9 cellular contexts compared by ENCODE assay signal in genomic region chr15:60004019-60004845, GRCh38. TPM values are rescaled to one million over a fixed set of nuclear protein-coding genes. Genes with fewer than 3 reads are reported as not detected.
DNase-seq lines count a peak whose midpoint lies in the region; TF ChIP-seq lines count a peak whose summit lies in the region.
"Had no signal": no experiment of that assay in that cellular context is flagged by ENCODE, and none has a peak within 500 bp of the region (broad histone marks: within the 10 kb centered on the region; RNA-seq: fewer than 3 reads in every experiment).

FOXB1 (plus strand) TSS chr15:60004311; CDS start chr15:60004964, 653 bp downstream.

- H3K4me1 ChIP-seq in A673 (ENCODE audit: insufficient read depth, low read length, poor library complexity, severe bottlenecking) (peaks cover 22% of the 10 kb centered on the region), HAP-1 (peaks cover 2% of the 10 kb centered on the region), mesendoderm (ENCODE audit: control insufficient read depth, low read depth, low read length) (peaks cover 3% of the 10 kb centered on the region)

- in situ Hi-C loops in HAP-1 (cut with MboI; ENCODE audit: low sequenced_read_pairs), result no loop called here

- H3K27me3 ChIP-seq in A673 (replicated peaks; ENCODE audit: insufficient read depth, low read depth, low read length, poor library complexity) (peaks cover 99% of the 10 kb centered on the region), HAP-1 (ENCODE audit: low read depth) (peaks cover 97% of the 10 kb centered on the region), mesendoderm (ENCODE audit: insufficient read depth, low read length, poor library complexity) (peaks cover 45% of the 10 kb centered on the region)

- peak within 1 kb of the TSS; percentile 4 for H3K4me3 ChIP-seq in A673 (ENCODE audit: low read depth, low read length, poor library complexity, severe bottlenecking)
- H3K4me3 ChIP-seq in HAP-1, result peak within 1 kb of the TSS; percentile 15
- peak within 1 kb of the TSS; percentile 31 for H3K4me3 ChIP-seq in mesendoderm (ENCODE audit: low read length)

- H3K36me3 ChIP-seq in A673 (ENCODE audit: insufficient read depth, low read length, poor library complexity, severe bottlenecking) (no peaks in the 10 kb centered on the region), HAP-1 (replicated peaks) (no peaks in the 10 kb centered on the region), mesendoderm (ENCODE audit: control insufficient read depth, insufficient read depth, low read length) (no peaks in the 10 kb centered on the region)

- no TSS peak for BruUV-seq in A673 (replicated peaks; lab: Mats Ljungman, UMichigan)

- POLR2A ChIA-PET in A673 (lab: Charles Lee; ENCODE audit: low non-redundant PET), result no interaction called here

- peaks cover 71% of the 10 kb centered on the region for H3K27me3 Mint-ChIP-seq in activated T-helper 1 cell treated with anti-CD3 and anti-CD28 coated beads, Interleukin-12 subunit alpha, Interleukin-12 subunit beta, Interleukin-2, Interleukin-4 antibody, amounts not matched to agents 30 ng/mL and 10 ng/mL and 1 ng/mL, durations not matched to agents 14 hours and 24 hours and 36 hours (ENCODE audit: insufficient read depth)

- no peaks in the 10 kb centered on the region for H3K79me1 ChIP-seq in mesendoderm (ENCODE audit: low read length)

- H2BK5ac ChIP-seq in mesendoderm (ENCODE audit: low read length), result no peak within 1 kb of the TSS

- WGBS in mesendoderm (ENCODE audit: extremely low coverage, insufficient coverage, low lambda C conversion rate), result no CpG with 5 or more reads among the region's 83 CpGs

- peak within 1 kb of the TSS; percentile 90 for H3K4me2 ChIP-seq in mesendoderm (ENCODE audit: low read length)

- intact Hi-C loops in A673 (cut with micrococcal nuclease; ENCODE audit: unreplicated experiment), result loop anchor here (10.0 kb wide), 1 partner anchor 321 kb away; no protein-coding TSS in a partner anchor
- intact Hi-C loops in activated T-helper 1 cell treated with anti-CD3 and anti-CD28 coated beads, Interleukin-12 subunit alpha, Interleukin-12 subunit beta, Interleukin-2, Interleukin-4 antibody, amounts not matched to agents 30 ng/mL and 10 ng/mL and 1 ng/mL, durations not matched to agents 14 hours and 24 hours and 36 hours (cut with micrococcal nuclease), result no loop called here

- no peaks in the 10 kb centered on the region for H3K9me3 Mint-ChIP-seq in activated T-helper 1 cell treated with anti-CD3 and anti-CD28 coated beads, Interleukin-12 subunit alpha, Interleukin-12 subunit beta, Interleukin-2, Interleukin-4 antibody, amounts not matched to agents 30 ng/mL and 10 ng/mL and 1 ng/mL, durations not matched to agents 14 hours and 24 hours and 36 hours

- no peak within 1 kb of the TSS for H2BK15ac ChIP-seq in mesendoderm (replicated peaks; ENCODE audit: low read depth)

- H4K8ac ChIP-seq in mesendoderm (ENCODE audit: low read depth, low read length), result no peak within 1 kb of the TSS

- H3K9me3 ChIP-seq in A673 (ENCODE audit: low read depth, low read length, poor library complexity, severe bottlenecking) (no peaks in the 10 kb centered on the region), HAP-1 (no peaks in the 10 kb centered on the region)

- peaks cover 11% of the 10 kb centered on the region for H3K36me3 Mint-ChIP-seq in activated T-helper 1 cell treated with anti-CD3 and anti-CD28 coated beads, Interleukin-12 subunit alpha, Interleukin-12 subunit beta, Interleukin-2, Interleukin-4 antibody, amounts not matched to agents 30 ng/mL and 10 ng/mL and 1 ng/mL, durations not matched to agents 14 hours and 24 hours and 36 hours (ENCODE audit: low read depth)

- H3K4ac ChIP-seq in mesendoderm (ENCODE audit: low read depth, low read length), result no peak within 1 kb of the TSS

- peaks cover 75% of the 10 kb centered on the region for H3K4me1 Mint-ChIP-seq in activated T-helper 1 cell treated with anti-CD3 and anti-CD28 coated beads, Interleukin-12 subunit alpha, Interleukin-12 subunit beta, Interleukin-2, Interleukin-4 antibody, amounts not matched to agents 30 ng/mL and 10 ng/mL and 1 ng/mL, durations not matched to agents 14 hours and 24 hours and 36 hours (ENCODE audit: low read depth)

- H3K4me3 Mint-ChIP-seq in activated T-helper 1 cell treated with anti-CD3 and anti-CD28 coated beads, Interleukin-12 subunit alpha, Interleukin-12 subunit beta, Interleukin-2, Interleukin-4 antibody, amounts not matched to agents 30 ng/mL and 10 ng/mL and 1 ng/mL, durations not matched to agents 14 hours and 24 hours and 36 hours, result peak within 1 kb of the TSS; percentile 92

- DNase-seq in A673 (ENCODE audit: low spot score), result no peak
- no peak for DNase-seq in HAP-1 (ENCODE audit: low spot score in 2 of 2)
- DNase-seq in activated T-helper 1 cell treated with anti-CD3 and anti-CD28 coated beads, Interleukin-12 subunit alpha, Interleukin-12 subunit beta, Interleukin-2, Interleukin-4 antibody, amounts not matched to agents 30 ng/mL and 10 ng/mL and 1 ng/mL, durations not matched to agents 14 hours and 24 hours and 36 hours (ENCODE audit: low spot score), result peak; percentile 23
- peak; percentile 91 for DNase-seq in mesendoderm
- no peak for DNase-seq in NCI-H1694 (lab: John Stamatoyannopoulos, UW)
- DNase-seq in HuH-7 (ENCODE audit: low spot score), result no peak
- DNase-seq in AG08396 (ENCODE audit: low spot score), result no peak
- no peak for DNase-seq in NCI-H1930 (lab: John Stamatoyannopoulos, UW)
- DNase-seq: erythroblast had no signal

- H4K5ac ChIP-seq in mesendoderm (ENCODE audit: low read length), result no peak within 1 kb of the TSS

- H3K56ac ChIP-seq in mesendoderm (ENCODE audit: low read length), result peak within 1 kb of the TSS; percentile 45

- peak within 1 kb of the TSS; percentile 93 for H3K27ac Mint-ChIP-seq in activated T-helper 1 cell treated with anti-CD3 and anti-CD28 coated beads, Interleukin-12 subunit alpha, Interleukin-12 subunit beta, Interleukin-2, Interleukin-4 antibody, amounts not matched to agents 30 ng/mL and 10 ng/mL and 1 ng/mL, durations not matched to agents 14 hours and 24 hours and 36 hours

- H3K9ac ChIP-seq in mesendoderm (ENCODE audit: low read length), result peak within 1 kb of the TSS; percentile 28

- no peak within 1 kb of the TSS for H2BK120ac ChIP-seq in mesendoderm (ENCODE audit: low read depth, low read length)

- CTCF ChIA-PET in A673 (lab: Charles Lee), result no interaction called here

- peak; percentile 24; the same call in 1 of the 2 replicates for TF ChIP-seq CTCF in A673 (conservative IDR thresholded peaks at IDR 0.05; ENCODE audit: low read depth, low read length)

- no peaks in the 10 kb centered on the region for H3K79me2 ChIP-seq in mesendoderm (ENCODE audit: control insufficient read depth, insufficient read depth, low read length)

- H3K23ac ChIP-seq in mesendoderm (ENCODE audit: low read length), result no peak within 1 kb of the TSS

- H2AK5ac ChIP-seq in mesendoderm (ENCODE audit: low read length), result no peak within 1 kb of the TSS

- no peak within 1 kb of the TSS for H3K18ac ChIP-seq in mesendoderm (ENCODE audit: low read length)

- H3K27ac ChIP-seq in A673 (ENCODE audit: low read depth, low read length, poor library complexity, severe bottlenecking), result no peak within 1 kb of the TSS
- H3K27ac ChIP-seq in mesendoderm (ENCODE audit: low read depth, low read length), result no peak within 1 kb of the TSS

RNA-seq across cellular contexts. Expression of gene FOXB1, which starts in this region (rescaled TPM):
- total RNA-seq in A673 (2021), result not detected in 2 replicates
- total RNA-seq in activated T-helper 1 cell treated with anti-CD3 and anti-CD28 coated beads, Interleukin-12 subunit alpha, Interleukin-12 subunit beta, Interleukin-2, Interleukin-4 antibody, amounts not matched to agents 30 ng/mL and 10 ng/mL and 1 ng/mL, durations not matched to agents 14 hours and 24 hours and 36 hours, result 1.2 and 1.3 TPM in 2 replicates
- polyA plus RNA-seq in mesendoderm (2013, experiment 1 of 2), result 4.7 TPM
- polyA plus RNA-seq in mesendoderm (2013, experiment 2 of 2), result 5.5 TPM

Comparison
In these comparisons a context has a peak if more than half of its experiments do, and no peak if none do; other contexts are left out.
1. DNase-seq: peak in activated T-helper 1 cell treated with anti-CD3 and anti-CD28 coated beads, Interleukin-12 subunit alpha, Interleukin-12 subunit beta, Interleukin-2, Interleukin-4 antibody, amounts not matched to agents 30 ng/mL and 10 ng/mL and 1 ng/mL, durations not matched to agents 14 hours and 24 hours and 36 hours (single experiment) and mesendoderm (single experiment); none in A673 (single experiment), HAP-1 (0 of 2), NCI-H1694 (single experiment), HuH-7 (single experiment), AG08396 (single experiment) and NCI-H1930 (0 of 2).
2. Peak in every context shown above with its lines, with median percentiles within 50 percentile points of each other: H3K4me3 ChIP-seq.